ENCODE assay signal across 8 cellular contexts in genomic region chr15:25790003-25790660, GRCh38.
DNase-seq lines count a peak whose midpoint lies in the region; ATAC-seq, FAIRE-seq and TF ChIP-seq lines count a peak whose summit lies in the region.

No MANE protein-coding gene starts in this region.

- H3K27ac ChIP-seq in PC-3 (ENCODE audit: low read length) = no peak overlapping the region
- H3K27ac ChIP-seq in coronary artery = peak overlapping the region; percentile 68 to 92
- peak overlapping the region in 1 of 2 donors; percentile 64 for H3K27ac ChIP-seq in small intestine (ENCODE audit: low read depth in 1 of 2, low read length in 1 of 2)

- H2AFZ ChIP-seq in PC-3 (ENCODE audit: low read length) = no peak overlapping the region

- DNase-seq in AG08396 (ENCODE audit: low spot score) (peak; percentile 86), PC-3 (peak; percentile 9), coronary artery (ENCODE audit: low spot score) (peak; percentile 89), osteocyte (ENCODE audit: extremely low spot score, unreplicated experiment) (no peak), NCI-H2107 treated with DMSO at 0.1 percent for 48 hours (lab: John Stamatoyannopoulos, UW; ENCODE audit: unreplicated experiment) (no peak), small intestine (no peak), NCI-H1048 (lab: John Stamatoyannopoulos, UW) (no peak)

- no peaks in the 10 kb centered on the region for H3K36me3 ChIP-seq in PC-3 (ENCODE audit: low read depth, low read length)
- no peaks in the 10 kb centered on the region for H3K36me3 ChIP-seq in small intestine (ENCODE audit: control insufficient read depth in 2 of 2, insufficient read depth in 2 of 2, low read length in 2 of 2)

- peak overlapping the region; percentile 47 for H3K4me3 Mint-ChIP-seq in osteocyte (ENCODE audit: unreplicated experiment)

- peak overlapping the region; percentile 92 for H3K27ac Mint-ChIP-seq in osteocyte (ENCODE audit: unreplicated experiment)

- peaks cover 78% of the 10 kb centered on the region for H3K4me1 Mint-ChIP-seq in osteocyte (ENCODE audit: unreplicated experiment)

- H3K9me3 ChIP-seq in PC-3 (ENCODE audit: low read length) (no peaks in the 10 kb centered on the region), small intestine (ENCODE audit: control insufficient read depth, low read depth) (peaks cover 2% of the 10 kb centered on the region)

- H4K20me1 ChIP-seq in PC-3 (ENCODE audit: low read length) = no peaks in the 10 kb centered on the region

- BruUV-seq in PC-3 (replicated peaks; lab: Mats Ljungman, UMichigan) = no TSS peak

- H3K36me3 Mint-ChIP-seq in osteocyte (ENCODE audit: unreplicated experiment) = peaks cover 4% of the 10 kb centered on the region

- CTCF ChIA-PET in PC-3 (lab: Charles Lee) = no interaction called here

- no peaks in the 10 kb centered on the region for H3K79me2 ChIP-seq in PC-3 (ENCODE audit: low read length)

- no peak for ATAC-seq in PC-3
- ATAC-seq in GM18868 (IDR thresholded peaks at IDR 0.05; ENCODE audit: unreplicated experiment) = no peak

- no peaks in the 10 kb centered on the region for H3K27me3 ChIP-seq in PC-3 (ENCODE audit: low read length)
- no peaks in the 10 kb centered on the region for H3K27me3 ChIP-seq in small intestine (ENCODE audit: control insufficient read depth in 2 of 2, insufficient read depth in 2 of 2, low read length in 2 of 2)

- no peak overlapping the region for H3K9ac ChIP-seq in PC-3 (ENCODE audit: low read length)

- H3K27me3 Mint-ChIP-seq in osteocyte (ENCODE audit: unreplicated experiment) = no peaks in the 10 kb centered on the region

- H3F3A ChIP-seq in PC-3 (ENCODE audit: low read length, unreplicated experiment) = no peaks in the 10 kb centered on the region

- POLR2A ChIA-PET in PC-3 (lab: Charles Lee; ENCODE audit: unreplicated experiment) = no interaction called here

- H3K4me3 ChIP-seq in PC-3 (ENCODE audit: low read length) (no peak overlapping the region), coronary artery (peak overlapping the region; percentile 44), small intestine (ENCODE audit: low read depth in 1 of 2, low read length in 2 of 2) (no peak overlapping the region)

- H3K9me2 ChIP-seq in PC-3 (replicated peaks; ENCODE audit: low read length) = no peaks in the 10 kb centered on the region

- no peak for FAIRE-seq in small intestine (lab: Jason Lieb, UNC)

- WGBS in small intestine, 3 donors = 50 to 72% (median 70%) methylated on average over 7 of the region's 7 CpGs

- no peaks in the 10 kb centered on the region for H3K9me3 Mint-ChIP-seq in osteocyte (ENCODE audit: unreplicated experiment)

- TF ChIP-seq CTCF in PC-3 (conservative IDR thresholded peaks at IDR 0.05; ENCODE audit: low read depth, low read length) = no peak
- TF ChIP-seq CTCF in coronary artery (IDR thresholded peaks at IDR 0.05) = no peak
- TF ChIP-seq CTCF in osteocyte (IDR thresholded peaks at IDR 0.05) = no peak

- H3K4me1 ChIP-seq in PC-3 (ENCODE audit: insufficient read depth, low read length) = no peaks in the 10 kb centered on the region
- H3K4me1 ChIP-seq in small intestine (ENCODE audit: control insufficient read depth in 2 of 2, insufficient read depth in 1 of 2, low read depth in 1 of 2, low read length in 1 of 2) = peaks cover 0 to 3% of the 10 kb centered on the region in 2 donors

- H3K4me2 ChIP-seq in PC-3 (ENCODE audit: low read length) = no peak overlapping the region

- intact Hi-C loops in PC-3 (cut with micrococcal nuclease) = no loop called here

Comparison
In these comparisons a context has a peak if more than half of its experiments do, and no peak if none do; other contexts are left out.
1. DNase-seq: peak in AG08396 (single experiment), PC-3 (single experiment) and coronary artery (single experiment); none in osteocyte (single experiment), NCI-H2107 treated with DMSO at 0.1 percent for 48 hours (single experiment), small intestine (single experiment) and NCI-H1048 (single experiment).